Comparison of ENCODE assay signal across 9 cellular contexts in the genomic region with DNA sequence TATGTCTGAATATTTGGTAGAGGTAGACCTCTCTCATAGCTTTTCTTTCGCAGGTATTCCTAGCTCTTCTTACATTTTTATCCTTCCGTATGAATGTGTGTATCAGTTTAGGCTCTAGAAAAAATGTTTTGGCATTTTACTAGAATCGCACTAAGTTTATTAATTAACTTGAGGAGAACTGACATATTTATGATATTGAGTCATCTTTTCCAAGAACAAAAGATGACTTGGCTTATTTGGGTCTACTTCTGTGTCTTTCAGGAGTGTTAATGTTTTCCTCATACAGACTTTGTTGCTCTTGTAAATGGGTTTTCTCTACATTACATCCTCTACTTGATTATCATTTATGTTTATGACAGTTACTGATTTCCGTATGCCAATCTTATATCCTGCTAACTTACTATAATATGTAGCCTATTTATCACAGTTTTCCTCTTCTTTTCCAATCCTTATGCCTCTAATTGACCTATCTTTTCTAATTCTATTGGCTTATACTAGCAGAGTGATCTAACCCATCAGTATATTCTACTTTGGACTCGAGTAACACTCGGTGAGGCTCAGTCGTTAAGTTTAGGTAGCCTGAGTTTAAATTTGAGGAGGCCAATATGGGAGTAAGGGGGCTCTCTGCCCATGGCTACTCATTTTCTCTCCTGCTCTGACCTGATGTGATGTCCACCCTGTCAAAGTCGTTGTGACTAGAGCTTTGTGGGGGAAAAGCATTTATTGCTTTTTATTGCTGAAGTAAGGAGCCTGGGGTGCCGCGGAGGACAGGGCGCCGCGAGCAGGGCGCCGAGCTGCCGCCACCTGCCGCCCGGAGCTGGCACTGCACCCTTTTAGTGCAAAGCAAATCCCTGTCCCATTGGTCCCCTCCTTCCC. TPM values are rescaled to one million over a fixed set of nuclear protein-coding genes. Genes with fewer than 3 reads are reported as not detected.
A peak's percentile ranks its signal among the peaks of the same experiment; 100 is the strongest.
DNase-seq lines count a peak whose midpoint lies in the region; ATAC-seq, FAIRE-seq and TF ChIP-seq lines count a peak whose summit lies in the region.
"Had no signal": no experiment of that assay in that cellular context is flagged by ENCODE, and none has a peak within 500 bp of the region (broad histone marks: within the 10 kb centered on the region; RNA-seq: fewer than 3 reads in every experiment).

No MANE protein-coding gene starts in this region.

- H3K27ac ChIP-seq in A673 (ENCODE audit: low read depth, low read length, poor library complexity, severe bottlenecking), result no peak overlapping the region

- H3K36me3 ChIP-seq in A673 (ENCODE audit: insufficient read depth, low read length, poor library complexity, severe bottlenecking), result no peaks in the 10 kb centered on the region

- POLR2A ChIA-PET in A673 (lab: Charles Lee; ENCODE audit: low non-redundant PET), result interaction anchor here (0.6 kb wide), 2 partner anchors 851 to 1579 kb away, joined by 3 to 4 read pairs; no protein-coding TSS in a partner anchor

- H3K27me3 ChIP-seq in A673 (replicated peaks; ENCODE audit: insufficient read depth, low read depth, low read length, poor library complexity), result no peaks in the 10 kb centered on the region

- TF ChIP-seq CTCF in A673 (conservative IDR thresholded peaks at IDR 0.05; ENCODE audit: low read depth, low read length), result peak; percentile 92

- intact Hi-C loops in A673 (cut with micrococcal nuclease; ENCODE audit: unreplicated experiment) (loop anchor here (1.0 to 5.0 kb wide), 2 partner anchors 61 to 100 kb away; no protein-coding TSS in a partner anchor), left colon (cut with DNase I, micrococcal nuclease) (loop anchor here (5.0 kb wide), 1 partner anchor 101 kb away; no protein-coding TSS in a partner anchor)

- CTCF ChIA-PET in A673 (lab: Charles Lee), result interaction anchor here (0.8 to 1.8 kb wide), 6 partner anchors 9 to 100 kb away, joined by 3 to 7 read pairs (median 4); no protein-coding TSS in a partner anchor

- ATAC-seq in left colon (peak; percentile 69), GM18861 (IDR thresholded peaks at IDR 0.05; ENCODE audit: unreplicated experiment) (no peak)

- H3K4me1 ChIP-seq in A673 (ENCODE audit: insufficient read depth, low read length, poor library complexity, severe bottlenecking), result no peaks in the 10 kb centered on the region

- DNase-seq in A673 (ENCODE audit: low spot score) (peak; percentile 74), GM18507 (ENCODE audit: extremely low spot score, insufficient read length, low read depth) (peak; percentile 56), NCI-H345 (lab: John Stamatoyannopoulos, UW) (peak; percentile 75), left colon (peak; percentile 58 to 83)
- peak; percentile 70 for DNase-seq in activated CD4-positive, alpha-beta T cell treated with anti-CD3 and anti-CD28 coated beads for 24 hours (ENCODE audit: low read depth in 2 of 2)
- DNase-seq in central memory CD4-positive, alpha-beta T cell, result peak; percentile 66
- peak; percentile 81 to 86 for DNase-seq in stimulated activated CD4-positive, alpha-beta T cell treated with anti-CD3 and anti-CD28 coated beads, Interleukin-2, amount 100 ng/mL, for 24 hours

- peak overlapping the region; percentile 9 for H3K4me3 ChIP-seq in A673 (ENCODE audit: low read depth, low read length, poor library complexity, severe bottlenecking)

- FAIRE-seq in GM18507 (lab: Jason Lieb, UNC), result no peak

- BruUV-seq in A673 (replicated peaks; lab: Mats Ljungman, UMichigan), result no TSS peak

- no peaks in the 10 kb centered on the region for H3K9me3 ChIP-seq in A673 (ENCODE audit: low read depth, low read length, poor library complexity, severe bottlenecking)

RNA-seq across cellular contexts. Expression of a gene that starts 20.0 kb away (rescaled TPM):
- not detected in 2 replicates for total RNA-seq in A673 (2021)
- 100 to 1,000 TPM; 322 to 434 TPM for total RNA-seq in left colon

RNA-seq across cellular contexts. Expression of a gene that starts 37.8 kb away (rescaled TPM):
- total RNA-seq in A673 (2021) (not detected in 2 replicates), left colon (1 to 10 TPM; 3.9 to 4.5 TPM)
- total RNA-seq: temporal lobe had no signal

Comparison
In these comparisons a context has a peak if more than half of its experiments do, and no peak if none do; other contexts are left out.
1. RNA of a gene that starts 20.0 kb away (total RNA-seq): 322 to 434 TPM in left colon; not detected in A673; every median in the first group is over 100 times any median in the second.
2. Peak in every context shown above with its lines, with median percentiles within 50 percentile points of each other: DNase-seq.